Comparison of ENCODE assay signal across 13 cellular contexts in the genomic region with DNA sequence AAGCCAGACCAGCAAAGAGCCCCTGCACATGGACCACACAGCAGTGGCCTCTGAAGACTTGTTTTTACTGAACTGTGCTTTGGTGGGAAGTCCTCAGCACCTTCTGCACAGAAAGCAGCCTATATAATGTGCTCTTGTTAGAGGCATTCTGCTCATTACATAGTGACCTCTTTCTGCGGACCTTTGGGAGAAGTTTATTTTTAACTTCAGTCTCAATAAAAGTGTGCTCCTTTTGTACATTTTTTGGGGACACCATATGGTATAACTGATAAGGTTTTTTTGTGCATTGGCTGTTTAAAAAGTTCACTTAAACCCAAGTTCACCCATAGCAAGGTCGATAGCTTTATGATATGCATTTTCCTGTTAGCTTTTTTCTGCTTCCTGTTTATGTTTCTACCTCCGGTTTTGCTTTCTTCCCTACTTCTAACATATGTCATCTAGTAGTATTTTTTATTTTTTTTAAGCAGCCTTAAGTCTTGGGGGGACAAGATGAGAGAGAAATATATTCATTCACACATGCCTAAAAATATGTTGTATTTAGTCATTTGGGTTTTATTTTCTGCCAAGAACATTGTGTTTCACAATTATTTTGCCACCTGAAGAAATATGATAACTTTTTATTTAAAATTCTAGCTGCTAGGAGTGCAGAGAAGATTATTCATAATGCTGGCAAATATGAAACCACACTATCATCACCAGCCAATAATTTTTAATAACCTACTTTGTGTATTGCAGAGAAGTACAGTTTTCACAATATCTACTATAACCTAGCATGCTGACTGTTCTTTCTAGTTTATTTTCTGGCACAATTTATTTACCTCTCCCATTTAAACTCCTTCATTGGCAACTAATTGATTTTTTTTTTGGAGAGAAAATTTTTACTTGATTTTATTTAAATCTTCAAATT. TPM values are rescaled to one million over a fixed set of nuclear protein-coding genes. Genes with fewer than 3 reads are reported as not detected.
DNase-seq lines count a peak whose midpoint lies in the region; ATAC-seq and TF ChIP-seq lines count a peak whose summit lies in the region.
"Had no signal": no experiment of that assay in that cellular context is flagged by ENCODE, and none has a peak within 500 bp of the region (broad histone marks: within the 10 kb centered on the region; RNA-seq: fewer than 3 reads in every experiment).

No MANE protein-coding gene starts in this region.

- peaks cover 13% of the 10 kb centered on the region for H3K4me1 Mint-ChIP-seq in activated CD4-positive, alpha-beta T cell treated with anti-CD3 and anti-CD28 coated beads, Interleukin-2, amount 10 ng/mL, durations not matched to agents 24 days and 14 days
- no peaks in the 10 kb centered on the region for H3K4me1 Mint-ChIP-seq in endodermal cell
- H3K4me1 Mint-ChIP-seq in activated naive CD4-positive, alpha-beta T cell treated with anti-CD3 and anti-CD28 coated beads for 36 hours (ENCODE audit: low read depth) = peaks cover 25% of the 10 kb centered on the region

- H3K79me2 ChIP-seq in Loucy (ENCODE audit: insufficient read depth, low read length) = no peaks in the 10 kb centered on the region

- no peak for TF ChIP-seq CTCF in Loucy (conservative IDR thresholded peaks at IDR 0.05; ENCODE audit: low read length)
- TF ChIP-seq CTCF in endodermal cell (conservative IDR thresholded peaks at IDR 0.05) = no peak

- peaks cover 20% of the 10 kb centered on the region for H3F3A ChIP-seq in Loucy (ENCODE audit: low read depth)

- H3K4me2 ChIP-seq in Loucy (ENCODE audit: low read depth, low read length, poor library complexity, severe bottlenecking) = peak overlapping the region; percentile 77

- no peak for DNase-seq in activated CD4-positive, alpha-beta T cell treated with anti-CD3 and anti-CD28 coated beads, Interleukin-2, amount 10 ng/mL, durations not matched to agents 24 days and 14 days
- DNase-seq in activated CD4-positive, alpha-beta T cell treated with anti-CD3 and anti-CD28 coated beads, Interleukin-2, amount 50 U/mL, for 4 hours = no peak
- DNase-seq in endodermal cell (no peak), sciatic nerve (ENCODE audit: low spot score) (no peak), amygdala (lab: John Stamatoyannopoulos, UW) (no peak), pons (ENCODE audit: low spot score) (no peak)
- DNase-seq in activated naive CD4-positive, alpha-beta T cell treated with anti-CD3 and anti-CD28 coated beads for 36 hours = no peak
- DNase-seq: activated T-cell treated with anti-CD3 and anti-CD28 coated beads, Interleukin-2, amount 50 U/mL, for 1 hour; foreskin keratinocyte; H7; T-helper 17 cell had no signal

- ATAC-seq in sciatic nerve = peak; percentile 57
- ATAC-seq: foreskin keratinocyte, T-helper 17 cell had no signal

- H3K36me3 ChIP-seq in Loucy (ENCODE audit: insufficient read depth, low read length) = no peaks in the 10 kb centered on the region
- H3K36me3 ChIP-seq in endodermal cell (ENCODE audit: control insufficient read depth, insufficient read depth, low read length) = no peaks in the 10 kb centered on the region

- H3K9ac ChIP-seq in Loucy (ENCODE audit: low read depth, low read length, poor library complexity, severe bottlenecking) = peak overlapping the region; percentile 57
- H3K9ac ChIP-seq in endodermal cell (ENCODE audit: extremely low read depth, low read length, poor library complexity, severe bottlenecking) = no peak overlapping the region

- H3K4me3 Mint-ChIP-seq in activated CD4-positive, alpha-beta T cell treated with anti-CD3 and anti-CD28 coated beads, Interleukin-2, amount 10 ng/mL, durations not matched to agents 24 days and 14 days = peak overlapping the region; percentile 54
- H3K4me3 Mint-ChIP-seq in endodermal cell = no peak overlapping the region
- H3K4me3 Mint-ChIP-seq in activated naive CD4-positive, alpha-beta T cell treated with anti-CD3 and anti-CD28 coated beads for 36 hours = no peak overlapping the region
- H3K4me3 Mint-ChIP-seq: T-helper 17 cell had no signal

- peak overlapping the region; percentile 94 for H2AFZ ChIP-seq in Loucy (ENCODE audit: low read length)

- intact Hi-C loops in activated CD4-positive, alpha-beta T cell treated with anti-CD3 and anti-CD28 coated beads, Interleukin-2, amount 10 ng/mL, durations not matched to agents 24 days and 14 days (cut with micrococcal nuclease) = no loop called here
- intact Hi-C loops in sciatic nerve (cut with DNase I) = no loop called here
- intact Hi-C loops in activated naive CD4-positive, alpha-beta T cell treated with anti-CD3 and anti-CD28 coated beads for 36 hours (cut with micrococcal nuclease) = loop anchor here (2.0 kb wide), 2 partner anchors 24 to 42 kb away; partner anchors contain the start of gene SLC19A2

- H3K4me1 ChIP-seq in Loucy (ENCODE audit: insufficient read depth, low read length, poor library complexity, severe bottlenecking) (peaks cover 57% of the 10 kb centered on the region), endodermal cell (ENCODE audit: control insufficient read depth, insufficient read depth, low read length) (no peaks in the 10 kb centered on the region)

- H3K27ac Mint-ChIP-seq in activated CD4-positive, alpha-beta T cell treated with anti-CD3 and anti-CD28 coated beads, Interleukin-2, amount 10 ng/mL, durations not matched to agents 24 days and 14 days = peak overlapping the region; percentile 60
- peak overlapping the region; percentile 24 for H3K27ac Mint-ChIP-seq in endodermal cell
- no peak overlapping the region for H3K27ac Mint-ChIP-seq in activated naive CD4-positive, alpha-beta T cell treated with anti-CD3 and anti-CD28 coated beads for 36 hours
- H3K27ac Mint-ChIP-seq: T-helper 17 cell had no signal

- H4K20me1 ChIP-seq in Loucy (ENCODE audit: insufficient read depth, low read length, poor library complexity, severe bottlenecking) = no peaks in the 10 kb centered on the region

- 85 to 86% methylated on average over 1 to 2 of the region's 3 CpGs for WGBS in endodermal cell (ENCODE audit: insufficient coverage in 1 of 2, insufficient read length in 1 of 2), 2 experiments

- H3K4me3 ChIP-seq in Loucy (ENCODE audit: low read length, poor library complexity, severe bottlenecking) = peak overlapping the region; percentile 67
- H3K4me3 ChIP-seq in endodermal cell (ENCODE audit: low read length) = no peak overlapping the region
- H3K4me3 ChIP-seq: lung had no signal

- H3K27me3 ChIP-seq in Loucy (ENCODE audit: insufficient read depth, low read length, poor library complexity, severe bottlenecking) (no peaks in the 10 kb centered on the region), endodermal cell (ENCODE audit: control insufficient read depth, insufficient read depth, low read length, poor library complexity, severe bottlenecking) (no peaks in the 10 kb centered on the region)
- H3K27me3 ChIP-seq: foreskin keratinocyte had no signal

- peaks cover 10% of the 10 kb centered on the region for H3K9me3 Mint-ChIP-seq in activated CD4-positive, alpha-beta T cell treated with anti-CD3 and anti-CD28 coated beads, Interleukin-2, amount 10 ng/mL, durations not matched to agents 24 days and 14 days
- H3K9me3 Mint-ChIP-seq in endodermal cell = no peaks in the 10 kb centered on the region
- H3K9me3 Mint-ChIP-seq in activated naive CD4-positive, alpha-beta T cell treated with anti-CD3 and anti-CD28 coated beads for 36 hours = no peaks in the 10 kb centered on the region

- H3K27ac ChIP-seq in endodermal cell (ENCODE audit: low read depth, low read length) = no peak overlapping the region
- H3K27ac ChIP-seq: foreskin keratinocyte had no signal

- peaks cover 41% of the 10 kb centered on the region for H3K36me3 Mint-ChIP-seq in activated CD4-positive, alpha-beta T cell treated with anti-CD3 and anti-CD28 coated beads, Interleukin-2, amount 10 ng/mL, durations not matched to agents 24 days and 14 days (ENCODE audit: low read depth)
- no peaks in the 10 kb centered on the region for H3K36me3 Mint-ChIP-seq in endodermal cell (ENCODE audit: low read depth)
- peaks cover 10% of the 10 kb centered on the region for H3K36me3 Mint-ChIP-seq in activated naive CD4-positive, alpha-beta T cell treated with anti-CD3 and anti-CD28 coated beads for 36 hours (ENCODE audit: low read depth)

- no peaks in the 10 kb centered on the region for H3K9me2 ChIP-seq in Loucy (replicated peaks; ENCODE audit: low read depth, low read length)

- H3K9me3 ChIP-seq in Loucy (ENCODE audit: insufficient read depth, low read depth, low read length) = no peaks in the 10 kb centered on the region
- no peaks in the 10 kb centered on the region for H3K9me3 ChIP-seq in endodermal cell (ENCODE audit: control insufficient read depth, low read length)

- no peaks in the 10 kb centered on the region for H3K27me3 Mint-ChIP-seq in activated CD4-positive, alpha-beta T cell treated with anti-CD3 and anti-CD28 coated beads, Interleukin-2, amount 10 ng/mL, durations not matched to agents 24 days and 14 days
- no peaks in the 10 kb centered on the region for H3K27me3 Mint-ChIP-seq in endodermal cell (ENCODE audit: insufficient read depth)
- H3K27me3 Mint-ChIP-seq in activated naive CD4-positive, alpha-beta T cell treated with anti-CD3 and anti-CD28 coated beads for 36 hours (ENCODE audit: low read depth) = no peaks in the 10 kb centered on the region
- H3K27me3 Mint-ChIP-seq: T-helper 17 cell had no signal

- CTCF ChIA-PET in activated naive CD4-positive, alpha-beta T cell treated with anti-CD3 and anti-CD28 coated beads for 36 hours (lab: Charles Lee) = no interaction called here

RNA-seq across cellular contexts. Expression of gene SLC19A2, which starts 22.9 kb away (rescaled TPM):
- total RNA-seq in activated CD4-positive, alpha-beta T cell treated with anti-CD3 and anti-CD28 coated beads, Interleukin-2, amount 10 ng/mL, durations not matched to agents 24 days and 14 days = 12.1 and 12.2 TPM in 2 replicates
- total RNA-seq in endodermal cell (10 to 100 TPM; 11.5 to 12.9 TPM), sciatic nerve (7.0 TPM)
- polyA plus RNA-seq in endodermal cell (2013, experiment 1 of 2) = 16.1 TPM
- 16.4 TPM for polyA plus RNA-seq in endodermal cell (2013, experiment 2 of 2)
- 1 to 10 TPM; 3.2 to 3.6 TPM for total RNA-seq in activated naive CD4-positive, alpha-beta T cell treated with anti-CD3 and anti-CD28 coated beads for 36 hours
